Comparison of ENCODE assay signal across 15 cellular contexts in the genomic region with DNA sequence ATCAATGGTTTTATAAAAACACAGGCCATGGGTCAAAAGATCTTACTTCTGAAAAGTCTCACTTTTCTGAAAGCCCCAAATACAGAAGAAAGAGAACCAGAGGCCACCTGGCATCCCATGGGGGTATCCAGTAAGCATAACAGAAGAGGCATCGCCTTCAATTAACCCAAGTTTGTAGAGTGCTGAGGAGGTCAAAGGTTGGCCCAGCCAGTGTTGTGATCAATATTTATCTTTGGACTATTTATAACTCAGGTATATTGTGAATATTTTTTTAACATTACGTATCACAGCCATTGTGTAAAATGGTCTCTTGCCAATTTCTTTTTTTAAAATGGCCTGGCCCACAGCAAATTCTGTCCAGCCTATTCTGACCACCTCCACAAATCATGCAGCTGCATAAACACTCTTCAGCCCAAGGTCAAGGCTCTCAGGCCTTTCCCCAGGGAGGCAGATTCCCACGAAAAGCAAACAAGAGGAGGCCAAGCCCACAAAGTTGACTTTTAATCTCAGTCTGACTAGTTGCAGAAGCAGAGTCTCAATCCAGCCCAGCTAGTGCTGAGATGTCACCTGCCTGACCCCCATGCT. TPM values are rescaled to one million over a fixed set of nuclear protein-coding genes. Genes with fewer than 3 reads are reported as not detected.
A peak's percentile ranks its signal among the peaks of the same experiment; 100 is the strongest.
DNase-seq lines count a peak whose midpoint lies in the region; ATAC-seq and TF ChIP-seq lines count a peak whose summit lies in the region.
"Had no signal": no experiment of that assay in that cellular context is flagged by ENCODE, and none has a peak within 500 bp of the region (broad histone marks: within the 10 kb centered on the region; RNA-seq: fewer than 3 reads in every experiment).

No MANE protein-coding gene starts in this region.

- H3K27ac Mint-ChIP-seq in nephron progenitor cell: no peak overlapping the region
- H3K27ac Mint-ChIP-seq: activated CD8-positive, alpha-beta memory T cell treated with anti-CD3 and anti-CD28 coated beads, Interleukin-2, amount 10 ng/mL, durations not matched to agents 7 days and 5 days had no signal

- ATAC-seq in Panc1 (no peak), GM19463 (IDR thresholded peaks at IDR 0.05; ENCODE audit: unreplicated experiment) (no peak), HG03175 (IDR thresholded peaks at IDR 0.05; ENCODE audit: unreplicated experiment) (no peak)
- ATAC-seq: activated CD8-positive, alpha-beta memory T cell treated with anti-CD3 and anti-CD28 coated beads, Interleukin-2, amount 10 ng/mL, durations not matched to agents 7 days and 5 days; naive thymus-derived CD4-positive, alpha-beta T cell had no signal

- in situ Hi-C loops in Panc1 (cut with HindIII; ENCODE audit: low pct_unique_long_range_greater_than_20kb, low sequenced_read_pairs): no loop called here

- H3K9me3 Mint-ChIP-seq in nephron progenitor cell: no peaks in the 10 kb centered on the region
- H3K9me3 Mint-ChIP-seq: brain; naive thymus-derived CD4-positive, alpha-beta T cell had no signal

- DNase-seq in AG04450 (ENCODE audit: low read depth, low spot score): peak; percentile 81
- no peak for DNase-seq in Panc1 (ENCODE audit: low read depth, low spot score)
- DNase-seq in fibroblast of the aortic adventitia (ENCODE audit: low read depth): peak; percentile 94
- peak; percentile 40 for DNase-seq in nephron progenitor cell
- no peak for DNase-seq in CD1c-positive myeloid dendritic cell (ENCODE audit: extremely low spot score)
- DNase-seq in NCI-H2107 treated with DMSO at 0.1 percent for 48 hours (lab: John Stamatoyannopoulos, UW; ENCODE audit: unreplicated experiment): no peak
- DNase-seq: activated CD8-positive, alpha-beta memory T cell treated with anti-CD3 and anti-CD28 coated beads, Interleukin-2, amount 10 ng/mL, durations not matched to agents 7 days and 5 days; hypothalamus; MV-4-11; naive thymus-derived CD4-positive, alpha-beta T cell; NCI-H524 treated with DMSO at 0.1 percent for 48 hours; stimulated activated CD4-positive, alpha-beta T cell treated with anti-CD3 and anti-CD28 coated beads, Interleukin-2, amount 100 ng/mL, for 48 hours had no signal

- CTCF ChIA-PET in AG04450 (lab: Charles Lee) (no interaction called here), Panc1 (lab: Charles Lee) (no interaction called here)

- BruUV-seq in Panc1 (replicated peaks; lab: Mats Ljungman, UMichigan): no TSS peak

- TF ChIP-seq CTCF in AG04450 (IDR thresholded peaks at IDR 0.05; ENCODE audit: low read depth, low read length) (no peak), Panc1 (IDR thresholded peaks at IDR 0.05) (no peak), fibroblast of the aortic adventitia (IDR thresholded peaks at IDR 0.05; ENCODE audit: insufficient read depth, low read length) (no peak), nephron progenitor cell (IDR thresholded peaks at IDR 0.05) (no peak)

- intact Hi-C loops in Panc1 (cut with micrococcal nuclease; ENCODE audit: unreplicated experiment): no loop called here

- H3K27me3 ChIP-seq in AG04450 (ENCODE audit: control insufficient read depth, insufficient read depth, low read length) (no peaks in the 10 kb centered on the region), Panc1 (ENCODE audit: control insufficient read depth, insufficient read depth, low read length) (no peaks in the 10 kb centered on the region)

- peaks cover 17% of the 10 kb centered on the region for H3K4me1 ChIP-seq in Panc1 (ENCODE audit: control insufficient read depth, insufficient read depth, low read length)

- H3K4me3 ChIP-seq in AG04450 (ENCODE audit: low read depth, low read length) (no peak overlapping the region), Panc1 (ENCODE audit: low read depth in 2 of 2, low read length in 2 of 2) (no peak overlapping the region), fibroblast of the aortic adventitia (ENCODE audit: low read depth, low read length) (no peak overlapping the region)

- H3K4me3 Mint-ChIP-seq in nephron progenitor cell: no peak overlapping the region
- H3K4me3 Mint-ChIP-seq: activated CD8-positive, alpha-beta memory T cell treated with anti-CD3 and anti-CD28 coated beads, Interleukin-2, amount 10 ng/mL, durations not matched to agents 7 days and 5 days; brain; naive thymus-derived CD4-positive, alpha-beta T cell had no signal

- H3K27me3 Mint-ChIP-seq in nephron progenitor cell (ENCODE audit: low read depth, poor library complexity): peaks cover 3% of the 10 kb centered on the region
- H3K27me3 Mint-ChIP-seq: activated CD8-positive, alpha-beta memory T cell treated with anti-CD3 and anti-CD28 coated beads, Interleukin-2, amount 10 ng/mL, durations not matched to agents 7 days and 5 days; naive thymus-derived CD4-positive, alpha-beta T cell had no signal

- no peaks in the 10 kb centered on the region for H3K36me3 ChIP-seq in Panc1 (ENCODE audit: control insufficient read depth, insufficient read depth, low read length)

- peaks cover 59% of the 10 kb centered on the region for H3K4me1 Mint-ChIP-seq in nephron progenitor cell

- peaks cover 12% of the 10 kb centered on the region for H3K36me3 Mint-ChIP-seq in nephron progenitor cell (ENCODE audit: low read depth)
- H3K36me3 Mint-ChIP-seq: brain had no signal

- H3K9me3 ChIP-seq in AG04450 (ENCODE audit: control insufficient read depth, insufficient read depth, low read length) (no peaks in the 10 kb centered on the region), Panc1 (ENCODE audit: control insufficient read depth, insufficient read depth, low read depth, low read length) (no peaks in the 10 kb centered on the region)

- POLR2A ChIA-PET in AG04450 (lab: Yijun Ruan, JAX) (interaction anchor here (0.8 kb wide), 1 partner anchor 53 kb away, joined by 3 read pairs; no protein-coding TSS in a partner anchor), Panc1 (lab: Charles Lee) (no interaction called here)

- peak overlapping the region; percentile 21 for H3K27ac ChIP-seq in AG04450 (ENCODE audit: low read depth, low read length)
- peak overlapping the region; percentile 30; the same call in 1 of the 2 replicates for H3K27ac ChIP-seq in Panc1 (ENCODE audit: low read length)

RNA-seq across cellular contexts. Expression of a gene that starts 26.2 kb away (rescaled TPM):
- polyA plus RNA-seq in AG04450 (2011; rRNA removed): 0.14 and 0.30 TPM in 2 replicates
- 0.04 and 0.09 TPM in 2 replicates for polyA minus RNA-seq in AG04450 (2011; rRNA and poly(A)+ RNA removed)
- total RNA-seq in Panc1 (2021; ENCODE audit: unreplicated experiment): 2.1 TPM
- 1.6 TPM for polyA plus RNA-seq in Panc1 (2012; ENCODE audit: insufficient read length)
- 0.18 and 0.57 TPM in 2 replicates for total RNA-seq in fibroblast of the aortic adventitia (ENCODE audit: low replicate concordance)

RNA-seq across cellular contexts. Expression of a gene that starts 52.3 kb away (rescaled TPM):
- 19.3 and 22.4 TPM in 2 replicates for polyA plus RNA-seq in AG04450 (2011; rRNA removed)
- polyA minus RNA-seq in AG04450 (2011; rRNA and poly(A)+ RNA removed): 27.8 and 32.8 TPM in 2 replicates
- total RNA-seq in Panc1 (2021; ENCODE audit: unreplicated experiment): 43.2 TPM
- 33.9 TPM for polyA plus RNA-seq in Panc1 (2012; ENCODE audit: insufficient read length)
- 10.8 and 12.1 TPM in 2 replicates for total RNA-seq in fibroblast of the aortic adventitia (ENCODE audit: low replicate concordance)

Comparison
In these comparisons a context has a peak if more than half of its experiments do, and no peak if none do; other contexts are left out.
1. DNase-seq: peak in AG04450 (single experiment), fibroblast of the aortic adventitia (single experiment) and nephron progenitor cell (single experiment); none in Panc1 (single experiment), CD1c-positive myeloid dendritic cell (single experiment) and NCI-H2107 treated with DMSO at 0.1 percent for 48 hours (single experiment).